ENCODE assay signal across 35 cellular contexts in the genomic region with DNA sequence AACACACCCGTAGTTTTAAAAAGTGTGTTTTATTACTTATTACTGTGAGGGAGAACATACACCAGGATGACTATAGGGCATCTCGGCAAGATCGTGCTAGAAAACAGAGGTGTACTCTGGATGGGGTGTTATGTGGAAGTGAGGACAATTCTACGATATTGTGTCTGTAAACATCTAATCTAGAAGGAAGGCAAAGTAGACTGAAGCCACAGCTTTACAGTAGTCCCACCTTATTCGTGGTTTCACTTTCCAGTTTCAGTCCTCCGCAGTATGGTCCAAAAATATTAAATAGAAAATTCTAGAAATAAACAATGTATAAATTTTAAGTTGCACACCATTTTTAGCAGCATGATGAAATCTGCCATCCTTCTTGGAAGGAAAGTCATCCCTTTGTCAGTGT.
"Had no signal": no experiment of that assay in that cellular context is flagged by ENCODE, and none has a peak within 500 bp of the region (broad histone marks: within the 10 kb centered on the region; RNA-seq: fewer than 3 reads in every experiment).

No MANE protein-coding gene starts in this region.

- H3K9me3 ChIP-seq: MG63 had no signal

- DNase-seq: Karpas-422, Kasumi-1, MG63, MV-4-11, NCI-H1048, NCI-H1092, NCI-H1092 treated with DMSO at 0.1 percent for 48 hours, NCI-H1105, NCI-H1105 treated with DMSO at 0.1 percent for 48 hours, NCI-H1417, NCI-H1417 treated with DMSO at 0.1 percent for 48 hours, NCI-H1436, NCI-H1436 treated with DMSO at 0.1 percent for 48 hours, NCI-H146, NCI-H1694, NCI-H1694 treated with DMSO at 0.1 percent for 48 hours, NCI-H187, NCI-H187 treated with DMSO at 0.1 percent for 48 hours, NCI-H1930, NCI-H2029, NCI-H2029 treated with DMSO at 0.1 percent for 48 hours, NCI-H2081, NCI-H2081 treated with DMSO at 0.1 percent for 48 hours, NCI-H2107, NCI-H2171, NCI-H2171 treated with DMSO at 0.1 percent for 48 hours, NCI-H2227 treated with DMSO at 0.1 percent for 48 hours, NCI-H226, NCI-H345, NCI-H446, NCI-H446 treated with DMSO at 0.1 percent for 48 hours, NCI-H510A, NCI-H510A treated with DMSO at 0.1 percent for 48 hours, NCI-H524, NCI-H524 treated with DMSO at 0.1 percent for 48 hours had no signal

- H3K27me3 ChIP-seq: MG63 had no signal

- H3K4me3 ChIP-seq: MG63 had no signal

- H3K36me3 ChIP-seq: MG63 had no signal
